Comparison of ENCODE assay signal across 8 cellular contexts in the genomic region with DNA sequence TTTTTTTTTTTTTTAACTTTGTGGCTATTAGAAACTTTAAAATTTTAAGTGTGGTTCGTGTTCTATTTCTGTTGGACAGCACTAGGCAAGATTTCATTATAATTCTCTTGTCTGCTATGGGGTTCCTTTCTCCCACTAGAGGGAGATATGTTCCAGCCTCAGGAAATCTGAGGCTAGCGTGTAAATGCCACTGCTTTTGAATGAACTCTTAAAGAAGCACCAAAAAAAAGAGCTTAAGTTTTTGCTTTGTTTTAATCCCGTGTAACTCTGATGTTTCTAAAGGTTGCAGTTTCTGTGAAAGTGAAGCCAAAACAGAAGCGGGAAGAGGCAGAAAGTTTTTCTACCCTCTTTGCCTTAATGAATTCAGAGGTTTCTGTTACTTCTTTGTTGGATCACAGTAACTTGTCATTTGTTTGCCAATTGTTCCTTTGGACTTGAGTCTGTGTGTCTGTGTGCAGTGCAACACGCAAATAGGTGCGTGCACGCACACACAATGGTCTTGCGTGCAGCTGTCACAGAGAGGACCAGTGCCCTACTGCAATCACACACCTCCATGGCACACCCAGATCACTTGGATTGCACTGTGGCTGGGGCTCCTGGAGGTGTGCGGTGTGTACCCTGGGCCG. TPM values are rescaled to one million over a fixed set of nuclear protein-coding genes. Genes with fewer than 3 reads are reported as not detected.
A peak's percentile ranks its signal among the peaks of the same experiment; 100 is the strongest.
DNase-seq lines count a peak whose midpoint lies in the region; ATAC-seq and TF ChIP-seq lines count a peak whose summit lies in the region.

No MANE protein-coding gene starts in this region.

- TF ChIP-seq POLR2A in NB4 (IDR thresholded peaks at IDR 0.05; ENCODE audit: extremely low read depth, insufficient read length): no peak

- POLR2A ChIA-PET in MCF 10A (lab: Yijun Ruan, JAX): interaction anchor here (0.6 to 2.0 kb wide), 11 partner anchors 11 to 218 kb away, joined by 3 to 27 read pairs (median 4); partner anchors contain the start of gene HHAT

- no peak overlapping the region for H3K4me3 ChIP-seq in NB4 (ENCODE audit: low read depth, low read length)
- no peak overlapping the region for H3K4me3 ChIP-seq in effector memory CD4-positive, alpha-beta T cell (ENCODE audit: insufficient read depth, low read depth, low read length, poor library complexity, severe bottlenecking)

- peak; percentile 75 for ATAC-seq in GM19468 (IDR thresholded peaks at IDR 0.05; ENCODE audit: extremely low read depth, unreplicated experiment)

- BruUV-seq in MCF 10A (replicated peaks; lab: Mats Ljungman, UMichigan): no TSS peak

- H3K27ac Mint-ChIP-seq in MCF 10A (ENCODE audit: low read depth, unreplicated experiment): no peak overlapping the region

- H3K27me3 ChIP-seq in effector memory CD4-positive, alpha-beta T cell (replicated peaks; ENCODE audit: control insufficient read depth, insufficient read depth, low read length, poor library complexity, severe bottlenecking): no peaks in the 10 kb centered on the region

- no peak overlapping the region for H3K4me3 Mint-ChIP-seq in MCF 10A (ENCODE audit: unreplicated experiment)

- no peaks in the 10 kb centered on the region for H3K36me3 ChIP-seq in effector memory CD4-positive, alpha-beta T cell (ENCODE audit: control insufficient read depth, insufficient read depth, low read length)

- peak; percentile 63 for TF ChIP-seq CTCF in NB4 (IDR thresholded peaks at IDR 0.05; ENCODE audit: low read depth, low read length)
- TF ChIP-seq CTCF in MCF 10A (IDR thresholded peaks at IDR 0.05; ENCODE audit: unreplicated experiment): peak; percentile 83

- no peak overlapping the region for H3K27ac ChIP-seq in effector memory CD4-positive, alpha-beta T cell (ENCODE audit: insufficient read depth, low read length, poor library complexity, severe bottlenecking)

- no peaks in the 10 kb centered on the region for H3K9me3 Mint-ChIP-seq in MCF 10A (ENCODE audit: unreplicated experiment)

- no peaks in the 10 kb centered on the region for H3K9me3 ChIP-seq in effector memory CD4-positive, alpha-beta T cell (ENCODE audit: control insufficient read depth, low read length)

- DNase-seq in D341Med (ENCODE audit: low spot score) (peak; percentile 51), NB4 (ENCODE audit: low read depth) (peak; percentile 47), MCF 10A (ENCODE audit: unreplicated experiment) (peak; percentile 76), left kidney (ENCODE audit: low read depth, low spot score) (peak; percentile 70), NCI-H774 (lab: John Stamatoyannopoulos, UW) (no peak), posterior vena cava (ENCODE audit: low spot score) (no peak)
- DNase-seq in effector memory CD4-positive, alpha-beta T cell: no peak

- intact Hi-C loops in MCF 10A (cut with micrococcal nuclease) (loop anchor here (1.0 to 2.0 kb wide), 3 partner anchors 39 to 218 kb away; no protein-coding TSS in a partner anchor), posterior vena cava (cut with DNase I) (no loop called here)

- peaks cover 2% of the 10 kb centered on the region for H3K4me1 ChIP-seq in effector memory CD4-positive, alpha-beta T cell (ENCODE audit: control insufficient read depth, insufficient read depth, low read length, poor library complexity, severe bottlenecking)

- CTCF ChIA-PET in MCF 10A (lab: Yijun Ruan, JAX): interaction anchor here (0.6 to 18.9 kb wide), 59 partner anchors 9 to 977 kb away, joined by 3 to 807 read pairs (median 4); partner anchors contain the start of genes HHAT and KCNH1

- H3K36me3 Mint-ChIP-seq in MCF 10A (ENCODE audit: insufficient read depth, unreplicated experiment): no peaks in the 10 kb centered on the region

- no peaks in the 10 kb centered on the region for H3K27me3 Mint-ChIP-seq in MCF 10A (ENCODE audit: insufficient read depth, unreplicated experiment)

- H3K4me1 Mint-ChIP-seq in MCF 10A (ENCODE audit: insufficient read depth, unreplicated experiment): peaks cover 18% of the 10 kb centered on the region

RNA-seq across cellular contexts. Expression of gene HHAT, which starts 32.3 kb away (rescaled TPM):
- total RNA-seq in MCF 10A (2022) (4.6 and 4.9 TPM in 2 replicates), posterior vena cava (1 to 10 TPM; 1.5 to 1.7 TPM)

Comparison
In these comparisons a context has a peak if more than half of its experiments do, and no peak if none do; other contexts are left out.
1. DNase-seq: peak in D341Med (single experiment), NB4 (single experiment), MCF 10A (single experiment) and left kidney (single experiment); none in NCI-H774 (single experiment), posterior vena cava (single experiment) and effector memory CD4-positive, alpha-beta T cell (0 of 3).